1 cellular context compared by ENCODE assay signal in genomic region chr4:25029479-25030282, GRCh38.
TF ChIP-seq lines count a peak whose summit lies in the region.

No MANE protein-coding gene starts in this region.

TF ChIP-seq in SK-N-SH, 30 proteins besides CTCF, POLR2A, EP300 and RAD21 (continued from another document):
- TF ChIP-seq USF2 (IDR thresholded peaks at IDR 0.05; ENCODE audit: borderline replicate concordance, low read depth, low read length) (no peak), USF1 (IDR thresholded peaks at IDR 0.05; ENCODE audit: borderline replicate concordance, low read depth) (no peak), YY1 (IDR thresholded peaks at IDR 0.05; ENCODE audit: low read depth) (no peak)
